ENCODE assay signal across 1 cellular context in the genomic region with DNA sequence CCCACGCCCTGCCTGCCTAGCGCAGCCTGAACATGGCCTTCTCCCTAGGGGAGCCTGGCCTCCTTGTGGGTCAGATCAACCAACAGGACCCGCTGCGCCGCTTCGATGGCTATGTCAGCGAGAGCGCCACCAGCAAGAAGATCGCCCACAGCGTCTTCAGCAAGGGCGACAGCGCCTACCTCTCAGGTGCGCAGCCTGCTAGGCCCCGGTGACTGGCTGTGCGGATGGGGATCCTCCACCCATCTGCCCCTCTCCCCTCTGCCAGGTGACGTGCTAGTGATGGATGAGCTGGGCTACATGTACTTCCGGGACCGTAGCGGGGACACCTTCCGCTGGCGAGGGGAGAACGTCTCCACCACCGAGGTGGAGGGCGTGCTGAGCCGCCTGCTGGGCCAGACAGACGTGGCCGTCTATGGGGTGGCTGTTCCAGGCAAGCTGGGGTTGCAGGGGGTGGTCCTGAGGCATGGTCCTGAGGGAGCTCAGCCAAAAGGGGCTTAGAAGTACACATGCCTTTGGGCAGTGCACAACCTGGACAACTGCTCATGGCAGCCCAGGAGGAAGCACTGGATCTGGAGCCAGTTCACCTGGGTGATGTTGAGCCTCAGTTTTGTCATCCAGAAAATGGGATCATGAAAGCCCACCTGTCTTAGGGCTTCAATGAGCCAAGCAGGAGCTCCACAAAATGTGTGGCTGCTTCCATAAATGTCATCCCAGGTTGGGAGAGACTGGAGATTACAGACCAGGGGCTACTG.
TF ChIP-seq lines count a peak whose summit lies in the region.

No MANE protein-coding gene starts in this region.

TF ChIP-seq in K562, 482 proteins besides CTCF, POLR2A, EP300 and RAD21:
- no peak for TF ChIP-seq NFE2L1 (tag; IDR thresholded peaks at IDR 0.05; ENCODE audit: borderline replicate concordance, low read depth)
- no peak for TF ChIP-seq TARDBP (IDR thresholded peaks at IDR 0.05)
- peak; percentile 86 for TF ChIP-seq RBM25 (IDR thresholded peaks at IDR 0.05; ENCODE audit: low read depth, low read length, severe bottlenecking)
- TF ChIP-seq BCOR (IDR thresholded peaks at IDR 0.05) = peak; percentile 87
- peak; percentile 58 for TF ChIP-seq POLR2G (IDR thresholded peaks at IDR 0.05; ENCODE audit: low read depth, low read length)
- 0 out of 2 replicates have a peak, but pooled peaks have one; percentile 39 for TF ChIP-seq ADNP (tag; IDR thresholded peaks at IDR 0.05)
- TF ChIP-seq ZNF780A (CRISPR knock-in tag; IDR thresholded peaks at IDR 0.05) = no peak
- TF ChIP-seq ZFP91 (CRISPR knock-in tag; IDR thresholded peaks at IDR 0.05) = no peak
- TF ChIP-seq, protein P1, sequence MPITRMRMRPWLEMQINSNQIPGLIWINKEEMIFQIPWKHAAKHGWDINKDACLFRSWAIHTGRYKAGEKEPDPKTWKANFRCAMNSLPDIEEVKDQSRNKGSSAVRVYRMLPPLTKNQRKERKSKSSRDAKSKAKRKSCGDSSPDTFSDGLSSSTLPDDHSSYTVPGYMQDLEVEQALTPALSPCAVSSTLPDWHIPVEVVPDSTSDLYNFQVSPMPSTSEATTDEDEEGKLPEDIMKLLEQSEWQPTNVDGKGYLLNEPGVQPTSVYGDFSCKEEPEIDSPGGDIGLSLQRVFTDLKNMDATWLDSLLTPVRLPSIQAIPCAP (CRISPR knock-in tag; IDR thresholded peaks at IDR 0.05; ENCODE audit: borderline replicate concordance) = no peak
- TF ChIP-seq NFXL1 (CRISPR knock-in tag; IDR thresholded peaks at IDR 0.05) = no peak
- TF ChIP-seq, protein P2, sequence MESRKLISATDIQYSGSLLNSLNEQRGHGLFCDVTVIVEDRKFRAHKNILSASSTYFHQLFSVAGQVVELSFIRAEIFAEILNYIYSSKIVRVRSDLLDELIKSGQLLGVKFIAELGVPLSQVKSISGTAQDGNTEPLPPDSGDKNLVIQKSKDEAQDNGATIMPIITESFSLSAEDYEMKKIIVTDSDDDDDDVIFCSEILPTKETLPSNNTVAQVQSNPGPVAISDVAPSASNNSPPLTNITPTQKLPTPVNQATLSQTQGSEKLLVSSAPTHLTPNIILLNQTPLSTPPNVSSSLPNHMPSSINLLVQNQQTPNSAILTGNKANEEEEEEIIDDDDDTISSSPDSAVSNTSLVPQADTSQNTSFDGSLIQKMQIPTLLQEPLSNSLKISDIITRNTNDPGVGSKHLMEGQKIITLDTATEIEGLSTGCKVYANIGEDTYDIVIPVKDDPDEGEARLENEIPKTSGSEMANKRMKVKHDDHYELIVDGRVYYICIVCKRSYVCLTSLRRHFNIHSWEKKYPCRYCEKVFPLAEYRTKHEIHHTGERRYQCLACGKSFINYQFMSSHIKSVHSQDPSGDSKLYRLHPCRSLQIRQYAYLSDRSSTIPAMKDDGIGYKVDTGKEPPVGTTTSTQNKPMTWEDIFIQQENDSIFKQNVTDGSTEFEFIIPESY (CRISPR knock-in tag; IDR thresholded peaks at IDR 0.05) = peak; percentile 93
- TF ChIP-seq KDM1A (IDR thresholded peaks at IDR 0.05) = peak; percentile 18 to 66; a peak in 2 of 4 replicates
